In genomic region chr10:117997673-117998072, GRCh38 we compare ENCODE assay signal across 26 cellular contexts. TPM values are rescaled to one million over a fixed set of nuclear protein-coding genes. Genes with fewer than 3 reads are reported as not detected.
DNase-seq lines count a peak whose midpoint lies in the region; ATAC-seq, FAIRE-seq and TF ChIP-seq lines count a peak whose summit lies in the region.
"Had no signal": no experiment of that assay in that cellular context is flagged by ENCODE, and none has a peak within 500 bp of the region (broad histone marks: within the 10 kb centered on the region; RNA-seq: fewer than 3 reads in every experiment).

No MANE protein-coding gene starts in this region.

- H3K27ac ChIP-seq in PC-3 (ENCODE audit: low read length) (no peak overlapping the region), suprapubic skin (no peak overlapping the region)
- H3K27ac ChIP-seq: BLaER1 treated with 17β-estradiol and CSF1 and Interleukin-3, amounts not matched to agents 10 nM and 100 nM; GM23248; PC-9; SJSA1 had no signal

- H3K27me3 ChIP-seq in PC-3 (ENCODE audit: low read length) (no peaks in the 10 kb centered on the region), suprapubic skin (no peaks in the 10 kb centered on the region)
- H3K27me3 ChIP-seq: BLaER1 treated with 17β-estradiol and CSF1 and Interleukin-3, amounts not matched to agents 10 nM and 100 nM; SJSA1 had no signal

- H3F3A ChIP-seq in PC-3 (ENCODE audit: low read length, unreplicated experiment), result no peaks in the 10 kb centered on the region

- POLR2A ChIA-PET in PC-3 (lab: Charles Lee; ENCODE audit: unreplicated experiment), result no interaction called here

- no peaks in the 10 kb centered on the region for H3K79me2 ChIP-seq in PC-3 (ENCODE audit: low read length)

- no peaks in the 10 kb centered on the region for H3K9me3 Mint-ChIP-seq in activated T-cell treated with anti-CD3 and anti-CD28 coated beads, Interleukin-2, amount 50 U/mL, for 4 hours
- H3K9me3 Mint-ChIP-seq: CD4-positive, alpha-beta T cell; H9 had no signal

- H3K4me3 Mint-ChIP-seq in activated T-cell treated with anti-CD3 and anti-CD28 coated beads, Interleukin-2, amount 50 U/mL, for 4 hours, result no peak overlapping the region
- H3K4me3 Mint-ChIP-seq: CD4-positive, alpha-beta T cell; H9 had no signal

- no peak overlapping the region for H3K9ac ChIP-seq in PC-3 (ENCODE audit: low read length)
- H3K9ac ChIP-seq: BLaER1 treated with 17β-estradiol and CSF1 and Interleukin-3, amounts not matched to agents 10 nM and 100 nM; GM23248 had no signal

- no peaks in the 10 kb centered on the region for H4K20me1 ChIP-seq in PC-3 (ENCODE audit: low read length)
- H4K20me1 ChIP-seq: BLaER1 treated with 17β-estradiol and CSF1 and Interleukin-3, amounts not matched to agents 10 nM and 100 nM had no signal

- TF ChIP-seq POLR2A in H54 (IDR thresholded peaks at IDR 0.05; ENCODE audit: low read depth, low read length) (no peak), suprapubic skin (IDR thresholded peaks at IDR 0.05) (no peak)

- peaks cover 4% of the 10 kb centered on the region for H3K4me1 Mint-ChIP-seq in activated T-cell treated with anti-CD3 and anti-CD28 coated beads, Interleukin-2, amount 50 U/mL, for 4 hours (ENCODE audit: low read depth)

- ATAC-seq in PC-3 (peak; percentile 84), GM18858 (IDR thresholded peaks at IDR 0.05; ENCODE audit: unreplicated experiment) (no peak)
- ATAC-seq in activated T-cell treated with anti-CD3 and anti-CD28 coated beads, Interleukin-2, amount 50 U/mL, for 4 hours, result no peak

- peaks cover 34% of the 10 kb centered on the region for H3K36me3 Mint-ChIP-seq in activated T-cell treated with anti-CD3 and anti-CD28 coated beads, Interleukin-2, amount 50 U/mL, for 4 hours (ENCODE audit: insufficient read depth)

- no peak overlapping the region for H2AFZ ChIP-seq in PC-3 (ENCODE audit: low read length)
- H2AFZ ChIP-seq: GM23248, PC-9 had no signal

- WGBS in suprapubic skin, result 88% methylated on average over 1 of the region's 1 CpG

- 0 out of 2 replicates have a peak overlapping the region, but pooled peaks have one; percentile 10 for H3K4me2 ChIP-seq in PC-3 (ENCODE audit: low read length)
- H3K4me2 ChIP-seq: BLaER1 treated with 17β-estradiol and CSF1 and Interleukin-3, amounts not matched to agents 10 nM and 100 nM; PC-9 had no signal

- BruUV-seq in PC-3 (replicated peaks; lab: Mats Ljungman, UMichigan), result no TSS peak

- TF ChIP-seq CTCF in PC-3 (conservative IDR thresholded peaks at IDR 0.05; ENCODE audit: low read depth, low read length), result no peak
- no peak for TF ChIP-seq CTCF in fibroblast of villous mesenchyme (IDR thresholded peaks at IDR 0.05; ENCODE audit: insufficient read depth, low read depth, low read length)
- no peak for TF ChIP-seq CTCF in suprapubic skin (IDR thresholded peaks at IDR 0.05)

- no peak for TF ChIP-seq EP300 in suprapubic skin (IDR thresholded peaks at IDR 0.05)

- DNase-seq in H54 (ENCODE audit: insufficient read length, low spot score), result no peak
- peak; percentile 29 for DNase-seq in PC-3
- peak; percentile 34 for DNase-seq in fibroblast of villous mesenchyme (ENCODE audit: low read depth)
- peak; percentile 26 for DNase-seq in smooth muscle cell of the brain vasculature (ENCODE audit: low read depth, low spot score)
- no peak for DNase-seq in activated T-cell treated with anti-CD3 and anti-CD28 coated beads, Interleukin-2, amount 50 U/mL, for 4 hours
- DNase-seq in suprapubic skin (ENCODE audit: low spot score in 2 of 2), result no peak
- DNase-seq: AML-193; CD4-positive, alpha-beta T cell; GM23248; H9; KG1; MM.1S; NCI-H1694; NCI-H2029 treated with DMSO at 0.1 percent for 48 hours; NCI-H2171 treated with DMSO at 0.1 percent for 48 hours; NCI-H524; NCI-H774; PC-9; Right ventricle myocardium superior; RPMI8226 had no signal

- H3K9me2 ChIP-seq in PC-3 (replicated peaks; ENCODE audit: low read length), result no peaks in the 10 kb centered on the region

- H3K4me3 ChIP-seq in PC-3 (ENCODE audit: low read length) (no peak overlapping the region), fibroblast of villous mesenchyme (ENCODE audit: low read depth, low read length) (no peak overlapping the region), suprapubic skin (no peak overlapping the region)
- H3K4me3 ChIP-seq: BLaER1 treated with 17β-estradiol and CSF1 and Interleukin-3, amounts not matched to agents 10 nM and 100 nM; GM23248; PC-9; SJSA1 had no signal

- H3K36me3 ChIP-seq in PC-3 (ENCODE audit: low read depth, low read length) (no peaks in the 10 kb centered on the region), suprapubic skin (peaks cover 5% of the 10 kb centered on the region)
- H3K36me3 ChIP-seq: SJSA1 had no signal

- intact Hi-C loops in PC-3 (cut with micrococcal nuclease), result no loop called here

- no peaks in the 10 kb centered on the region for H3K27me3 Mint-ChIP-seq in activated T-cell treated with anti-CD3 and anti-CD28 coated beads, Interleukin-2, amount 50 U/mL, for 4 hours (ENCODE audit: low read depth)
- H3K27me3 Mint-ChIP-seq: CD4-positive, alpha-beta T cell had no signal

- CTCF ChIA-PET in PC-3 (lab: Charles Lee), result no interaction called here

- FAIRE-seq in H54 (lab: Jason Lieb, UNC), result peak; percentile 50
- FAIRE-seq: A204.1, D721Med, GM18507 had no signal

- H3K9me3 ChIP-seq in PC-3 (ENCODE audit: low read length) (no peaks in the 10 kb centered on the region), suprapubic skin (no peaks in the 10 kb centered on the region)
- H3K9me3 ChIP-seq: BLaER1 treated with 17β-estradiol and CSF1 and Interleukin-3, amounts not matched to agents 10 nM and 100 nM; SJSA1 had no signal

- H3K4me1 ChIP-seq in PC-3 (ENCODE audit: insufficient read depth, low read length) (peaks cover 8% of the 10 kb centered on the region), suprapubic skin (no peaks in the 10 kb centered on the region)
- H3K4me1 ChIP-seq: SJSA1 had no signal

RNA-seq across cellular contexts. Expression of gene RAB11FIP2, which starts 49.1 kb away (rescaled TPM):
- total RNA-seq in PC-3 (2014; rRNA removed) (4.4 and 8.2 TPM in 2 replicates), fibroblast of villous mesenchyme (25.1 and 28.5 TPM in 2 replicates), suprapubic skin (10 to 100 TPM; 10.2 to 29.0 (median 13.0) TPM)
- total RNA-seq in activated T-cell treated with anti-CD3 and anti-CD28 coated beads, Interleukin-2, amount 50 U/mL, for 4 hours, result 10 to 100 TPM; 11.5 to 12.0 (median 11.8) TPM

Comparison
In these comparisons a context has a peak if more than half of its experiments do, and no peak if none do; other contexts are left out.
1. DNase-seq: peak in PC-3 (single experiment), fibroblast of villous mesenchyme (single experiment) and smooth muscle cell of the brain vasculature (single experiment); none in H54 (single experiment), activated T-cell treated with anti-CD3 and anti-CD28 coated beads, Interleukin-2, amount 50 U/mL, for 4 hours (single experiment) and suprapubic skin (0 of 2).